25 cellular contexts compared by ENCODE assay signal in the genomic region with DNA sequence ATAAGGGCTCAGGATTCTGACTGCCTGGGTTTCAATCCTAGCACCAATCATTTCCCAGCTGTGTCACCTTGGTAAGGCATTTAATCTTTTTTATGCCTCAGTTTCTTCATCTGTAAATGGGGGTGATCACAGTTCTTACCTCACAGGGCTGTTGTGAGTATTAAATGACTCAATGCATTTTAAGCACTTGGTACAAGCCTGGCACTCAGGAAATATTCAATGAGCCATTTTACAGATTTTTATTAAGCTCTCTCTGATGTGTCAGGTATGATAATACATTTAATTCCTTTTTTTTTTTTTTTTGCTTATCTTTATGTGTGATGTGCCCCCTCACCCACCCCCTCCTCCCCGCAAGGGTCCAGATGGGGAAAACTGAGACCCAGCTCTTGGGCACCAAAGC. TPM values are rescaled to one million over a fixed set of nuclear protein-coding genes. Genes with fewer than 3 reads are reported as not detected.
DNase-seq lines count a peak whose midpoint lies in the region; ATAC-seq and TF ChIP-seq lines count a peak whose summit lies in the region.
"Had no signal": no experiment of that assay in that cellular context is flagged by ENCODE, and none has a peak within 500 bp of the region (broad histone marks: within the 10 kb centered on the region; RNA-seq: fewer than 3 reads in every experiment).

No MANE protein-coding gene starts in this region.

- DNase-seq in right atrium auricular region (ENCODE audit: low spot score) (no peak), cardiac septum (ENCODE audit: low spot score) (no peak), endothelial cell (ENCODE audit: low spot score) (no peak), osteocyte (ENCODE audit: extremely low spot score, unreplicated experiment) (no peak), NCI-H1105 treated with DMSO at 0.1 percent for 48 hours (lab: John Stamatoyannopoulos, UW) (no peak)
- no peak for DNase-seq in stimulated activated CD4-positive, alpha-beta T cell treated with anti-CD3 and anti-CD28 coated beads, Interleukin-4, amount 100 ng/mL, for 4 hours
- DNase-seq: activated B cell treated with CpG ODN at 0.5 μM for 24 hours; activated CD4-positive, alpha-beta T cell treated with anti-CD3 and anti-CD28 coated beads, Interleukin-2, amount 50 U/mL, for 4 hours; activated CD8-positive, alpha-beta memory T cell treated with anti-CD3 and anti-CD28 coated beads, Interleukin-2, amount 50 U/mL, for 48 hours; brain microvascular endothelial cell; colonic mucosa; immature natural killer cell; KG1; mucosa of descending colon; NCI-H187; spleen; stimulated activated CD4-positive, alpha-beta T cell treated with anti-CD3 and anti-CD28 coated beads, Interleukin-4, amount 100 ng/mL, for 1 hour; stimulated activated naive CD4-positive, alpha-beta T cell treated with Interleukin-2 at 50 U/mL for 16 hours had no signal

- peak overlapping the region; percentile 84 to 89 for H3K27ac ChIP-seq in right atrium auricular region
- H3K27ac ChIP-seq: brain microvascular endothelial cell, colonic mucosa, neutrophil, spleen had no signal

- no peak overlapping the region for H3K4me3 Mint-ChIP-seq in endothelial cell (ENCODE audit: unreplicated experiment)
- no peak overlapping the region for H3K4me3 Mint-ChIP-seq in osteocyte (ENCODE audit: unreplicated experiment)
- H3K4me3 Mint-ChIP-seq: activated B cell treated with CpG ODN at 0.5 μM for 24 hours; activated naive CD8-positive, alpha-beta T cell; immature natural killer cell had no signal

- H3K9me3 Mint-ChIP-seq in endothelial cell (ENCODE audit: unreplicated experiment) (no peaks in the 10 kb centered on the region), osteocyte (ENCODE audit: unreplicated experiment) (no peaks in the 10 kb centered on the region)
- H3K9me3 Mint-ChIP-seq: activated B cell treated with CpG ODN at 0.5 μM for 24 hours; activated T-helper 2 cell treated with anti-CD3 and anti-CD28 coated beads, Interferon-gamma antibody, Interleukin-2, Interleukin-4, amounts not matched to agents 10 μg/mL and 5 μg/mL and 100 μg/mL, durations not matched to agents 14 hours and 24 hours and 36 hours; immature natural killer cell had no signal

- H3K4me1 ChIP-seq in right atrium auricular region, result peaks cover 0 to 75% of the 10 kb centered on the region in 2 donors
- H3K4me1 ChIP-seq: colonic mucosa had no signal

- H3K4me3 ChIP-seq in right atrium auricular region, result no peak overlapping the region
- H3K4me3 ChIP-seq: colonic mucosa, mucosa of descending colon, spleen, tibial nerve had no signal

- H3K27me3 ChIP-seq in right atrium auricular region, result no peaks in the 10 kb centered on the region

- peaks cover 4% of the 10 kb centered on the region for H3K36me3 Mint-ChIP-seq in endothelial cell (ENCODE audit: low read depth, unreplicated experiment)
- H3K36me3 Mint-ChIP-seq in osteocyte (ENCODE audit: unreplicated experiment), result peaks cover 3% of the 10 kb centered on the region
- H3K36me3 Mint-ChIP-seq: activated naive CD8-positive, alpha-beta T cell; CD14-positive monocyte; immature natural killer cell had no signal

- peaks cover 13% of the 10 kb centered on the region for H3K36me3 ChIP-seq in right atrium auricular region
- H3K36me3 ChIP-seq: brain microvascular endothelial cell, colonic mucosa, neutrophil, spleen, tibial nerve had no signal

- H3K9me3 ChIP-seq in right atrium auricular region, result no peaks in the 10 kb centered on the region
- H3K9me3 ChIP-seq: colonic mucosa, mucosa of descending colon, neutrophil, spleen, tibial nerve had no signal

- intact Hi-C loops in cardiac septum (cut with DNase I), result no loop called here

- H3K27ac Mint-ChIP-seq in endothelial cell (ENCODE audit: unreplicated experiment), result peak overlapping the region; percentile 30
- H3K27ac Mint-ChIP-seq in osteocyte (ENCODE audit: unreplicated experiment), result peak overlapping the region; percentile 31
- H3K27ac Mint-ChIP-seq: activated B cell treated with CpG ODN at 0.5 μM for 24 hours; activated naive CD8-positive, alpha-beta T cell; activated T-helper 2 cell treated with anti-CD3 and anti-CD28 coated beads, Interferon-gamma antibody, Interleukin-2, Interleukin-4, amounts not matched to agents 10 μg/mL and 5 μg/mL and 100 μg/mL, durations not matched to agents 14 hours and 24 hours and 36 hours; CD14-positive monocyte; immature natural killer cell had no signal

- H3K27me3 Mint-ChIP-seq in endothelial cell (ENCODE audit: unreplicated experiment), result peaks cover 13% of the 10 kb centered on the region
- H3K27me3 Mint-ChIP-seq in osteocyte (ENCODE audit: unreplicated experiment), result no peaks in the 10 kb centered on the region

- H3K4me1 Mint-ChIP-seq in endothelial cell (ENCODE audit: unreplicated experiment), result peaks cover 21% of the 10 kb centered on the region
- H3K4me1 Mint-ChIP-seq in osteocyte (ENCODE audit: unreplicated experiment), result peaks cover 25% of the 10 kb centered on the region

- ATAC-seq in HG03095 (IDR thresholded peaks at IDR 0.05; ENCODE audit: unreplicated experiment) (no peak), HG02852 (IDR thresholded peaks at IDR 0.05; ENCODE audit: unreplicated experiment) (no peak)
- ATAC-seq: mucosa of descending colon had no signal

- TF ChIP-seq CTCF in right atrium auricular region (IDR thresholded peaks at IDR 0.05) (no peak), endothelial cell (IDR thresholded peaks at IDR 0.05; ENCODE audit: unreplicated experiment) (no peak), osteocyte (IDR thresholded peaks at IDR 0.05) (no peak)

RNA-seq across cellular contexts. Expression of a gene that starts 12.0 kb away (rescaled TPM):
- total RNA-seq in right atrium auricular region (10 to 100 TPM; 82.2 to 90.8 TPM), cardiac septum (199 TPM), endothelial cell (ENCODE audit: unreplicated experiment) (6.1 TPM), osteocyte (27.0 and 30.3 TPM in 2 replicates)
- total RNA-seq: activated T-helper 2 cell treated with anti-CD3 and anti-CD28 coated beads, Interferon-gamma antibody, Interleukin-2, Interleukin-4, amounts not matched to agents 10 μg/mL and 5 μg/mL and 100 μg/mL, durations not matched to agents 14 hours and 24 hours and 36 hours had no signal

RNA-seq across cellular contexts. Expression of a gene that starts 28.5 kb away (rescaled TPM):
- over 10,000 TPM; 12,280 to 13,654 TPM for total RNA-seq in right atrium auricular region
- total RNA-seq in cardiac septum, result 21,230 TPM
- 0.10 TPM for total RNA-seq in endothelial cell (ENCODE audit: unreplicated experiment)
- total RNA-seq in osteocyte, result not detected in 2 replicates
- total RNA-seq: activated B cell treated with CpG ODN at 0.5 μM for 24 hours; activated T-helper 2 cell treated with anti-CD3 and anti-CD28 coated beads, Interferon-gamma antibody, Interleukin-2, Interleukin-4, amounts not matched to agents 10 μg/mL and 5 μg/mL and 100 μg/mL, durations not matched to agents 14 hours and 24 hours and 36 hours had no signal

RNA-seq across cellular contexts. Expression of a gene that starts 52.0 kb away (rescaled TPM):
- 10 to 100 TPM; 21.6 to 23.3 TPM for total RNA-seq in right atrium auricular region
- 22.6 TPM for total RNA-seq in cardiac septum
- total RNA-seq in endothelial cell (ENCODE audit: unreplicated experiment), result 30.2 TPM
- total RNA-seq in osteocyte, result 41.4 and 42.5 TPM in 2 replicates

RNA-seq across cellular contexts. Expression of a gene that starts 59.0 kb away (rescaled TPM):
- total RNA-seq in right atrium auricular region, result 10 to 100 TPM; 48.1 to 51.2 TPM
- total RNA-seq in cardiac septum, result 47.2 TPM
- 49.6 TPM for total RNA-seq in endothelial cell (ENCODE audit: unreplicated experiment)
- total RNA-seq in osteocyte, result 58.1 and 73.2 TPM in 2 replicates

Comparison
In these comparisons a context has a peak if more than half of its experiments do, and no peak if none do; other contexts are left out.
1. RNA of a gene that starts 28.5 kb away (total RNA-seq): 21,230 TPM in cardiac septum (single experiment) and 12,280 to 13,654 TPM in right atrium auricular region; not detected in osteocyte and 0.10 TPM in endothelial cell (single experiment); every median in the first group is over 1,000 times any median in the second.